Comparison of ENCODE assay signal across 8 cellular contexts in genomic region chr20:59955131-59955796, GRCh38. TPM values are rescaled to one million over a fixed set of nuclear protein-coding genes. Genes with fewer than 3 reads are reported as not detected.
A peak's percentile ranks its signal among the peaks of the same experiment; 100 is the strongest.
DNase-seq lines count a peak whose midpoint lies in the region; ATAC-seq and TF ChIP-seq lines count a peak whose summit lies in the region.

No MANE protein-coding gene starts in this region.

- ATAC-seq in left colon (peak; percentile 93), HG03520 (IDR thresholded peaks at IDR 0.05; ENCODE audit: unreplicated experiment) (no peak), HG02763 (IDR thresholded peaks at IDR 0.05; ENCODE audit: unreplicated experiment) (no peak)

- DNase-seq in COLO829 (ENCODE audit: low spot score), result peak; percentile 13
- DNase-seq in HT-29 (ENCODE audit: low spot score), result peak; percentile 75
- peak; percentile 67 for DNase-seq in SHP77 treated with DMSO at 0.1 percent for 48 hours (lab: John Stamatoyannopoulos, UW)
- peak in 1 of 2 donors; percentile 8 for DNase-seq in left colon
- DNase-seq in coronary artery (ENCODE audit: low spot score), result no peak
- DNase-seq in GM19238 (ENCODE audit: insufficient read length, low spot score), result no peak

- H3K4me3 ChIP-seq in coronary artery, result no peak overlapping the region

- intact Hi-C loops in left colon (cut with DNase I, micrococcal nuclease), result no loop called here

- H3K27ac ChIP-seq in coronary artery, result no peak overlapping the region

- no peak for TF ChIP-seq CTCF in coronary artery (IDR thresholded peaks at IDR 0.05)

RNA-seq across cellular contexts. Expression of gene CDH26, which starts 3.0 kb away (rescaled TPM):
- total RNA-seq in HT-29 (2014; rRNA removed; shearing (Covaris generic)), result 0.13 and 0.51 TPM in 2 replicates
- total RNA-seq in left colon, result under 1 TPM; 0.43 to 0.45 TPM

RNA-seq across cellular contexts. Expression of gene FAM217B, which starts 15.1 kb away (rescaled TPM):
- 4.6 and 4.8 TPM in 2 replicates for total RNA-seq in HT-29 (2014; rRNA removed; shearing (Covaris generic))
- 1 to 10 TPM; 7.0 to 9.2 TPM for total RNA-seq in left colon

RNA-seq across cellular contexts. Expression of gene PPP1R3D, which starts 15.2 kb away (rescaled TPM):
- 12.3 and 13.9 TPM in 2 replicates for total RNA-seq in HT-29 (2014; rRNA removed; shearing (Covaris generic))
- total RNA-seq in left colon, result 1 to 10 TPM; 7.3 to 8.7 TPM

RNA-seq across cellular contexts. Expression of gene SYCP2, which starts 21.8 kb away (rescaled TPM):
- 0.69 and 1.7 TPM in 2 replicates for total RNA-seq in HT-29 (2014; rRNA removed; shearing (Covaris generic))
- total RNA-seq in left colon, result 1 to 10 TPM in 1 of 2 donors, under 1 TPM in 1; 0.84 to 1.2 TPM

Comparison
In these comparisons a context has a peak if more than half of its experiments do, and no peak if none do; other contexts are left out.
1. DNase-seq: peak in COLO829 (single experiment), HT-29 (single experiment) and SHP77 treated with DMSO at 0.1 percent for 48 hours (single experiment); none in coronary artery (single experiment) and GM19238 (single experiment).